In the genomic region with DNA sequence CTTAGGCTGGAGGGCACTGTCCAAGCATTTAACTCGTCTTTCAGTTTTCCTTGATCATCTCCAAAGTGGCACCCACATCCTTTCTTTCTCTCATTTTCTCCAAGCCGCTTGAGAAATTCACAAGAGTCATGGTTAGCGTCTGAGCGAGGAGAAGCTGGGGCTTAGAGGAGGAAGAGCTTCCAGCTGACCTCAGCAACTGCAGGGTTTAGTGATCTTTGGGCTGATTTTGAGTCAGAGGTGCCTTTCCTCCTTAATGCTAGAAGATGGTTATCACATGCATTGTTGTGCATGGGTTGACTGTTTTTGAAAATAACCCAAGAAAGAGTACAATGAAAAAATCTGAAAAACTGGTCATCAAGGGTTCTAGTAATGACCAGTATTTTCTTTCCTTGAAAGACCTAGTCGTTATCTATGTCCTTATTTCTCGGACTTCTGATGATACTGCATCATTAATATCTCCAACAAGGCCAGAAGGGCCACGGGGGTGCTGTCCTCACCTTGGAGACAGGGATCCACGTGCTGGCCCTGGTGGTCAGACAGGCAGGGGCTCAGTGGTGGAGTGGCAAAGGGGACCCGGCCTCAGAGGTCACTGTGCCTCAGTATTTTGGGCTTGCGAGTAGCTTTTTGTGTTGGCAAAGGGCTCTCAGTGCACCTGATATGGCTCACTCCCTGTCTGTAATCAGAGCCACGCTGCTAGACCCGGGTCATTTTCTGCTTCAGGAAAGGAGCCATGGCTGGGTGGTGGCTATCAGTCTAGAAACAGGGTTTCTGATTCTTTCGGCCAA, we compare ENCODE assay signal across 1 cellular context.
TF ChIP-seq lines count a peak whose summit lies in the region.

No MANE protein-coding gene starts in this region.

TF ChIP-seq in HepG2, 621 proteins besides CTCF, POLR2A, EP300 and RAD21:
- TF ChIP-seq ZHX2 (IDR thresholded peaks at IDR 0.05; ENCODE audit: low read depth) (no peak), ZHX2 (CRISPR knock-in tag; IDR thresholded peaks at IDR 0.05; ENCODE audit: borderline replicate concordance) (no peak), U2AF1 (optimal IDR thresholded peaks at IDR 0.05; ENCODE audit: low read depth, low read length) (no peak), NFE2L2 (IDR thresholded peaks at IDR 0.05; ENCODE audit: low read length) (no peak), MAF1 (CRISPR knock-in tag; IDR thresholded peaks at IDR 0.05; ENCODE audit: borderline replicate concordance) (no peak), ZBTB20 (CRISPR knock-in tag; IDR thresholded peaks at IDR 0.05; ENCODE audit: borderline replicate concordance, low read depth) (no peak), HDAC1 (CRISPR knock-in tag; IDR thresholded peaks at IDR 0.05) (no peak), NRL (CRISPR knock-in tag; IDR thresholded peaks at IDR 0.05; ENCODE audit: borderline replicate concordance) (no peak), ZNF713 (CRISPR knock-in tag; IDR thresholded peaks at IDR 0.05) (no peak), ESRRA (CRISPR knock-in tag; IDR thresholded peaks at IDR 0.05; ENCODE audit: low read depth) (no peak), ZNF136 (CRISPR knock-in tag; IDR thresholded peaks at IDR 0.05; ENCODE audit: low read depth) (no peak), GTF3A (CRISPR knock-in tag; conservative IDR thresholded peaks at IDR 0.05) (no peak), SMC3 (IDR thresholded peaks at IDR 0.05; ENCODE audit: low read length) (no peak), PTBP1 (IDR thresholded peaks at IDR 0.05; ENCODE audit: low read depth, low read length, poor library complexity, severe bottlenecking) (no peak)
- TF ChIP-seq, protein P1, sequence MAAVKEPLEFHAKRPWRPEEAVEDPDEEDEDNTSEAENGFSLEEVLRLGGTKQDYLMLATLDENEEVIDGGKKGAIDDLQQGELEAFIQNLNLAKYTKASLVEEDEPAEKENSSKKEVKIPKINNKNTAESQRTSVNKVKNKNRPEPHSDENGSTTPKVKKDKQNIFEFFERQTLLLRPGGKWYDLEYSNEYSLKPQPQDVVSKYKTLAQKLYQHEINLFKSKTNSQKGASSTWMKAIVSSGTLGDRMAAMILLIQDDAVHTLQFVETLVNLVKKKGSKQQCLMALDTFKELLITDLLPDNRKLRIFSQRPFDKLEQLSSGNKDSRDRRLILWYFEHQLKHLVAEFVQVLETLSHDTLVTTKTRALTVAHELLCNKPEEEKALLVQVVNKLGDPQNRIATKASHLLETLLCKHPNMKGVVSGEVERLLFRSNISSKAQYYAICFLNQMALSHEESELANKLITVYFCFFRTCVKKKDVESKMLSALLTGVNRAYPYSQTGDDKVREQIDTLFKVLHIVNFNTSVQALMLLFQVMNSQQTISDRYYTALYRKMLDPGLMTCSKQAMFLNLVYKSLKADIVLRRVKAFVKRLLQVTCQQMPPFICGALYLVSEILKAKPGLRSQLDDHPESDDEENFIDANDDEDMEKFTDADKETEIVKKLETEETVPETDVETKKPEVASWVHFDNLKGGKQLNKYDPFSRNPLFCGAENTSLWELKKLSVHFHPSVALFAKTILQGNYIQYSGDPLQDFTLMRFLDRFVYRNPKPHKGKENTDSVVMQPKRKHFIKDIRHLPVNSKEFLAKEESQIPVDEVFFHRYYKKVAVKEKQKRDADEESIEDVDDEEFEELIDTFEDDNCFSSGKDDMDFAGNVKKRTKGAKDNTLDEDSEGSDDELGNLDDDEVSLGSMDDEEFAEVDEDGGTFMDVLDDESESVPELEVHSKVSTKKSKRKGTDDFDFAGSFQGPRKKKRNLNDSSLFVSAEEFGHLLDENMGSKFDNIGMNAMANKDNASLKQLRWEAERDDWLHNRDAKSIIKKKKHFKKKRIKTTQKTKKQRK (IDR thresholded peaks at IDR 0.05; ENCODE audit: low read length) = no peak
- TF ChIP-seq, protein P2, sequence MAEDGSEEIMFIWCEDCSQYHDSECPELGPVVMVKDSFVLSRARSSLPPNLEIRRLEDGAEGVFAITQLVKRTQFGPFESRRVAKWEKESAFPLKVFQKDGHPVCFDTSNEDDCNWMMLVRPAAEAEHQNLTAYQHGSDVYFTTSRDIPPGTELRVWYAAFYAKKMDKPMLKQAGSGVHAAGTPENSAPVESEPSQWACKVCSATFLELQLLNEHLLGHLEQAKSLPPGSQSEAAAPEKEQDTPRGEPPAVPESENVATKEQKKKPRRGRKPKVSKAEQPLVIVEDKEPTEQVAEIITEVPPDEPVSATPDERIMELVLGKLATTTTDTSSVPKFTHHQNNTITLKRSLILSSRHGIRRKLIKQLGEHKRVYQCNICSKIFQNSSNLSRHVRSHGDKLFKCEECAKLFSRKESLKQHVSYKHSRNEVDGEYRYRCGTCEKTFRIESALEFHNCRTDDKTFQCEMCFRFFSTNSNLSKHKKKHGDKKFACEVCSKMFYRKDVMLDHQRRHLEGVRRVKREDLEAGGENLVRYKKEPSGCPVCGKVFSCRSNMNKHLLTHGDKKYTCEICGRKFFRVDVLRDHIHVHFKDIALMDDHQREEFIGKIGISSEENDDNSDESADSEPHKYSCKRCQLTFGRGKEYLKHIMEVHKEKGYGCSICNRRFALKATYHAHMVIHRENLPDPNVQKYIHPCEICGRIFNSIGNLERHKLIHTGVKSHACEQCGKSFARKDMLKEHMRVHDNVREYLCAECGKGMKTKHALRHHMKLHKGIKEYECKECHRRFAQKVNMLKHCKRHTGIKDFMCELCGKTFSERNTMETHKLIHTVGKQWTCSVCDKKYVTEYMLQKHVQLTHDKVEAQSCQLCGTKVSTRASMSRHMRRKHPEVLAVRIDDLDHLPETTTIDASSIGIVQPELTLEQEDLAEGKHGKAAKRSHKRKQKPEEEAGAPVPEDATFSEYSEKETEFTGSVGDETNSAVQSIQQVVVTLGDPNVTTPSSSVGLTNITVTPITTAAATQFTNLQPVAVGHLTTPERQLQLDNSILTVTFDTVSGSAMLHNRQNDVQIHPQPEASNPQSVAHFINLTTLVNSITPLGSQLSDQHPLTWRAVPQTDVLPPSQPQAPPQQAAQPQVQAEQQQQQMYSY (CRISPR knock-in tag; IDR thresholded peaks at IDR 0.05) = no peak
- TF ChIP-seq, protein P3, sequence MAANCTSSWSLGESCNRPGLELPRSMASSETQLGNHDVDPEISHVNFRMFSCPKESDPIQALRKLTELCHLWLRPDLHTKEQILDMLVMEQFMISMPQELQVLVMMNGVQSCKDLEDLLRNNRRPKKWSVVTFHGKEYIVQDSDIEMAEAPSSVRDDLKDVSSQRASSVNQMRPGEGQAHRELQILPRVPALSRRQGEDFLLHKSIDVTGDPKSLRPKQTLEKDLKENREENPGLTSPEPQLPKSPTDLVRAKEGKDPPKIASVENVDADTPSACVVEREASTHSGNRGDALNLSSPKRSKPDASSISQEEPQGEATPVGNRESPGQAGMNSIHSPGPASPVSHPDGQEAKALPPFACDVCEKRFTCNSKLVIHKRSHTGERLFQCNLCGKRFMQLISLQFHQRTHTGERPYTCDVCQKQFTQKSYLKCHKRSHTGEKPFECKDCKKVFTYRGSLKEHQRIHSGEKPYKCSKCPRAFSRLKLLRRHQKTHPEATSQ (CRISPR knock-in tag; IDR thresholded peaks at IDR 0.05; ENCODE audit: borderline replicate concordance) = no peak
